In the genomic region with DNA sequence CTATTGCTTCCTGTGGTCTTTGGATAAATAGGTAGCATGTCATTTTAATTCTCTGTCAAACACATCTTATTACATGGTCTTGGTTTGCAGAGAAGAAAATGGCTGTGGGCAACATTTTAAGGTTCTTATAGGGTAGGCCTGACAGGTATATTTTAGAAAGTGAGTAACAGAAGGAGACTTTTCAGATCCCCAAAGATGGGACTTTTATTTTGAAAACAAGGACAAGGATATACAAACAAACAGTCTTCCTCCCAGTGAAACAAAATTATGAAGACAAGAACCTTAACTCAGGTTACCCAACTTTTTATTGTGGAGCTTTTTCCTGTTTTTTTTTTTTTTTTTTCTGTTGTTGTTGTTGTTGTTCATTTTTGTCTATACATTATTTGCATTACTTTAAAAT, we compare ENCODE assay signal across 29 cellular contexts.
A peak's percentile ranks its signal among the peaks of the same experiment; 100 is the strongest.
DNase-seq lines count a peak whose midpoint lies in the region; ATAC-seq, FAIRE-seq and TF ChIP-seq lines count a peak whose summit lies in the region.
"Had no signal": no experiment of that assay in that cellular context is flagged by ENCODE, and none has a peak within 500 bp of the region (broad histone marks: within the 10 kb centered on the region; RNA-seq: fewer than 3 reads in every experiment).

No MANE protein-coding gene starts in this region.

- TF ChIP-seq RAD21 in K562 (CRISPR knock-in tag; conservative IDR thresholded peaks at IDR 0.05 in 1 of 2, IDR thresholded peaks at IDR 0.05 in 1 of 2), result no peak

- no peak for TF ChIP-seq CTCF in K562 (IDR thresholded peaks at IDR 0.05 in 2 of 3, conservative IDR thresholded peaks at IDR 0.05 in 1 of 3; ENCODE audit: insufficient read depth in 2 of 3, low read depth in 1 of 3, low read length in 3 of 3)

- H3K9me3 ChIP-seq in K562 (replicated peaks; ENCODE audit: control insufficient read depth, insufficient read depth, low read depth, low read length), result no peaks in the 10 kb centered on the region
- H3K9me3 ChIP-seq: A549; BE2C; BLaER1; BLaER1 treated with 17β-estradiol and CSF1 and Interleukin-3, amounts not matched to agents 10 nM and 100 nM; Caco-2 had no signal

- no peaks in the 10 kb centered on the region for H3K27me3 ChIP-seq in K562 (ENCODE audit: control insufficient read depth in 2 of 2, insufficient read depth in 2 of 2, low read length in 2 of 2)
- H3K27me3 ChIP-seq: BE2C; BLaER1; BLaER1 treated with 17β-estradiol and CSF1 and Interleukin-3, amounts not matched to agents 10 nM and 100 nM had no signal

- H3K36me3 ChIP-seq in K562 (ENCODE audit: control insufficient read depth, insufficient read depth, low read length), result no peaks in the 10 kb centered on the region; the same call in 1 of the 3 replicates
- H3K36me3 ChIP-seq: BE2C; BLaER1; BLaER1 treated with 17β-estradiol and CSF1 and Interleukin-3, amounts not matched to agents 10 nM and 100 nM had no signal

- no peak for TF ChIP-seq EP300 in K562 (IDR thresholded peaks at IDR 0.05; ENCODE audit: low read length)

- no peak overlapping the region for H3K4me3 ChIP-seq in K562
- H3K4me3 ChIP-seq: A549; BLaER1; BLaER1 treated with 17β-estradiol and CSF1 and Interleukin-3, amounts not matched to agents 10 nM and 100 nM had no signal

- DNase-seq in K562 (ENCODE audit: extremely low read depth in 1 of 4, low spot score in 3 of 4), result no peak
- DNase-seq in cortex of kidney (lab: John Stamatoyannopoulos, UW), result no peak
- DNase-seq: 8988T; ACHN; AML-193; BE2C; C1 segment of cervical spinal cord; Caco-2; Calu3; CD4-positive, alpha-beta memory T cell; CD4-positive, alpha-beta T cell; CD4-positive, CD25-positive, alpha-beta regulatory T cell; CD8-positive, alpha-beta memory T cell; CD8-positive, alpha-beta T cell; COR-L47; DMS 273 treated with DMSO at 0.1 percent for 48 hours; DMS153; DMS53; DMS79; DMS79 treated with DMSO at 0.1 percent for 48 hours; DND-41; EL had no signal

- POLR2A ChIA-PET in K562 (lab: Yijun Ruan, JAX), result no interaction called here

- H2AFZ ChIP-seq in K562 (ENCODE audit: low read depth, low read length), result no peak overlapping the region

- no peak for FAIRE-seq in K562 (lab: Jason Lieb, UNC)
- FAIRE-seq: A204.1, A549, D721Med had no signal

- H3K9me1 ChIP-seq in K562 (ENCODE audit: control insufficient read depth, insufficient read depth, low read length), result no peaks in the 10 kb centered on the region

- no peak overlapping the region for H3K27ac ChIP-seq in K562 (ENCODE audit: extremely low read depth, low read depth, low read length)
- H3K27ac ChIP-seq: 22Rv1; A549; BLaER1; BLaER1 treated with 17β-estradiol and CSF1 and Interleukin-3, amounts not matched to agents 10 nM and 100 nM; C4-2B had no signal

- in situ Hi-C loops in K562 (cut with MboI), result no loop called here

- no peaks in the 10 kb centered on the region for H4K20me1 ChIP-seq in K562 (replicated peaks; ENCODE audit: control insufficient read depth, insufficient read depth, low read length)
- H4K20me1 ChIP-seq: BLaER1; BLaER1 treated with 17β-estradiol and CSF1 and Interleukin-3, amounts not matched to agents 10 nM and 100 nM had no signal

- no peak for ATAC-seq in K562
- ATAC-seq: A549; CD8-positive, alpha-beta T cell had no signal

- no peaks in the 10 kb centered on the region for H3K79me2 ChIP-seq in K562 (ENCODE audit: control insufficient read depth, insufficient read depth, low read length)

- no peak overlapping the region for H3K4me2 ChIP-seq in K562 (ENCODE audit: insufficient read depth, low read length)
- H3K4me2 ChIP-seq: A549; BLaER1; BLaER1 treated with 17β-estradiol and CSF1 and Interleukin-3, amounts not matched to agents 10 nM and 100 nM had no signal

- no TSS peak for BruUV-seq in K562 (replicated peaks; lab: Mats Ljungman, UMichigan)

- no peak overlapping the region for H3K9ac ChIP-seq in K562 (ENCODE audit: insufficient read depth in 1 of 2, low read depth in 2 of 2, low read length in 2 of 2)
- H3K9ac ChIP-seq: BLaER1; BLaER1 treated with 17β-estradiol and CSF1 and Interleukin-3, amounts not matched to agents 10 nM and 100 nM had no signal

- TF ChIP-seq POLR2A in K562 (conservative IDR thresholded peaks at IDR 0.05), result no peak

- CTCF ChIA-PET in K562 (lab: Yijun Ruan, JAX; ENCODE audit: low intra/inter-chr PET ratio), result no interaction called here

- H3K4me1 ChIP-seq in K562 (replicated peaks in 1 of 2; ENCODE audit: control insufficient read depth in 2 of 2, insufficient read depth in 2 of 2, low read length in 2 of 2), result no peaks in the 10 kb centered on the region
- H3K4me1 ChIP-seq: A549; BE2C; BLaER1; BLaER1 treated with 17β-estradiol and CSF1 and Interleukin-3, amounts not matched to agents 10 nM and 100 nM; Caco-2 had no signal

- intact Hi-C loops in K562 (cut with micrococcal nuclease), result no loop called here

TF ChIP-seq in K562, 482 proteins besides CTCF, POLR2A, EP300 and RAD21:
- TF ChIP-seq TSHZ1 (CRISPR knock-in tag; IDR thresholded peaks at IDR 0.05) (no peak), MYNN (IDR thresholded peaks at IDR 0.05) (peak; percentile 97), MYNN (CRISPR knock-in tag; IDR thresholded peaks at IDR 0.05) (peak; percentile 64; the same call in 1 of the 2 replicates)
TF ChIP-seq in K562: peak in this region for 1.
